16 cellular contexts compared by ENCODE assay signal in genomic region chr1:59018860-59019259, GRCh38.
DNase-seq lines count a peak whose midpoint lies in the region; ATAC-seq and TF ChIP-seq lines count a peak whose summit lies in the region.
"Had no signal": no experiment of that assay in that cellular context is flagged by ENCODE, and none has a peak within 500 bp of the region (broad histone marks: within the 10 kb centered on the region; RNA-seq: fewer than 3 reads in every experiment).

No MANE protein-coding gene starts in this region.

- H3K36me3 Mint-ChIP-seq in activated naive CD8-positive, alpha-beta T cell = peaks cover 6% of the 10 kb centered on the region
- H3K36me3 Mint-ChIP-seq in activated naive CD8-positive, alpha-beta T cell treated with anti-CD3 and anti-CD28 coated beads, Interleukin-2, amount 50 U/mL, for 24 hours (ENCODE audit: low read depth) = peaks cover 2% of the 10 kb centered on the region
- peaks cover 8% of the 10 kb centered on the region for H3K36me3 Mint-ChIP-seq in activated T-helper 2 cell treated with anti-CD3 and anti-CD28 coated beads, Interferon-gamma antibody, Interleukin-2, Interleukin-4, amounts not matched to agents 10 μg/mL and 5 μg/mL and 100 μg/mL, durations not matched to agents 14 hours and 24 hours and 36 hours (ENCODE audit: low read depth)
- H3K36me3 Mint-ChIP-seq: neural progenitor cell had no signal

- peak overlapping the region; percentile 98 for H3K27ac ChIP-seq in right cardiac atrium (ENCODE audit: low read length)
- peak overlapping the region; percentile 89 for H3K27ac ChIP-seq in vagina
- H3K27ac ChIP-seq in left lung = no peak overlapping the region
- H3K27ac ChIP-seq: neural progenitor cell, RWPE1 had no signal

- H3K4me1 ChIP-seq in right cardiac atrium (ENCODE audit: control insufficient read depth, insufficient read depth, low read length) (peaks cover 13% of the 10 kb centered on the region), vagina (peaks cover 46% of the 10 kb centered on the region), left lung (peaks cover 5 to 28% of the 10 kb centered on the region in 2 donors)

- H3K27me3 ChIP-seq in right cardiac atrium (ENCODE audit: control insufficient read depth, insufficient read depth) (no peaks in the 10 kb centered on the region), vagina (no peaks in the 10 kb centered on the region), left lung (no peaks in the 10 kb centered on the region)

- no peak overlapping the region for H3K4me3 Mint-ChIP-seq in activated naive CD8-positive, alpha-beta T cell
- no peak overlapping the region for H3K4me3 Mint-ChIP-seq in activated naive CD8-positive, alpha-beta T cell treated with anti-CD3 and anti-CD28 coated beads, Interleukin-2, amount 50 U/mL, for 24 hours
- no peak overlapping the region for H3K4me3 Mint-ChIP-seq in activated T-helper 2 cell treated with anti-CD3 and anti-CD28 coated beads, Interferon-gamma antibody, Interleukin-2, Interleukin-4, amounts not matched to agents 10 μg/mL and 5 μg/mL and 100 μg/mL, durations not matched to agents 14 hours and 24 hours and 36 hours (ENCODE audit: low read depth)
- H3K4me3 Mint-ChIP-seq: neural progenitor cell had no signal

- no peak for ATAC-seq in activated naive CD8-positive, alpha-beta T cell treated with anti-CD3 and anti-CD28 coated beads, Interleukin-2, amount 50 U/mL, for 24 hours
- ATAC-seq in right cardiac atrium (peak; percentile 77 to 79), left lung (no peak)
- ATAC-seq: activated T-cell treated with anti-CD3 and anti-CD28 coated beads, Interleukin-2, amount 50 U/mL, for 72 hours had no signal

- peaks cover 22% of the 10 kb centered on the region for H3K4me1 Mint-ChIP-seq in activated naive CD8-positive, alpha-beta T cell (ENCODE audit: low read depth)
- H3K4me1 Mint-ChIP-seq in activated naive CD8-positive, alpha-beta T cell treated with anti-CD3 and anti-CD28 coated beads, Interleukin-2, amount 50 U/mL, for 24 hours = peaks cover 36% of the 10 kb centered on the region
- peaks cover 58% of the 10 kb centered on the region for H3K4me1 Mint-ChIP-seq in activated T-helper 2 cell treated with anti-CD3 and anti-CD28 coated beads, Interferon-gamma antibody, Interleukin-2, Interleukin-4, amounts not matched to agents 10 μg/mL and 5 μg/mL and 100 μg/mL, durations not matched to agents 14 hours and 24 hours and 36 hours (ENCODE audit: low read depth)

- no peaks in the 10 kb centered on the region for H3K36me3 ChIP-seq in vagina
- no peaks in the 10 kb centered on the region for H3K36me3 ChIP-seq in left lung
- H3K36me3 ChIP-seq: neural progenitor cell had no signal

- intact Hi-C loops in activated T-helper 2 cell treated with anti-CD3 and anti-CD28 coated beads, Interferon-gamma antibody, Interleukin-2, Interleukin-4, amounts not matched to agents 10 μg/mL and 5 μg/mL and 100 μg/mL, durations not matched to agents 14 hours and 24 hours and 36 hours (cut with micrococcal nuclease) = no loop called here
- intact Hi-C loops in right cardiac atrium (cut with DNase I) = loop anchor here in 1 of 4 donors (10.0 kb wide), 1 partner anchor 234 kb away; the partner anchor contains the start of gene JUN
- intact Hi-C loops in vagina (cut with DNase I) = no loop called here
- intact Hi-C loops in left lung (cut with DNase I) = no loop called here

- no peaks in the 10 kb centered on the region for H3K9me3 Mint-ChIP-seq in activated naive CD8-positive, alpha-beta T cell (ENCODE audit: low read depth)
- no peaks in the 10 kb centered on the region for H3K9me3 Mint-ChIP-seq in activated naive CD8-positive, alpha-beta T cell treated with anti-CD3 and anti-CD28 coated beads, Interleukin-2, amount 50 U/mL, for 24 hours
- H3K9me3 Mint-ChIP-seq in activated T-helper 2 cell treated with anti-CD3 and anti-CD28 coated beads, Interferon-gamma antibody, Interleukin-2, Interleukin-4, amounts not matched to agents 10 μg/mL and 5 μg/mL and 100 μg/mL, durations not matched to agents 14 hours and 24 hours and 36 hours = peaks cover 7% of the 10 kb centered on the region

- H3K9me3 ChIP-seq in right cardiac atrium (ENCODE audit: control insufficient read depth, low read length) = no peaks in the 10 kb centered on the region
- no peaks in the 10 kb centered on the region for H3K9me3 ChIP-seq in vagina
- H3K9me3 ChIP-seq in left lung = no peaks in the 10 kb centered on the region

- TF ChIP-seq CTCF in vagina (IDR thresholded peaks at IDR 0.05) (no peak), left lung (IDR thresholded peaks at IDR 0.05) (no peak)

- no peak for TF ChIP-seq POLR2A in vagina (IDR thresholded peaks at IDR 0.05)

- no peak overlapping the region for H3K4me3 ChIP-seq in right cardiac atrium (ENCODE audit: low read length)
- no peak overlapping the region for H3K4me3 ChIP-seq in vagina
- no peak overlapping the region for H3K4me3 ChIP-seq in left lung
- H3K4me3 ChIP-seq: neural progenitor cell had no signal

- H3K27me3 Mint-ChIP-seq in activated naive CD8-positive, alpha-beta T cell = no peaks in the 10 kb centered on the region
- no peaks in the 10 kb centered on the region for H3K27me3 Mint-ChIP-seq in activated naive CD8-positive, alpha-beta T cell treated with anti-CD3 and anti-CD28 coated beads, Interleukin-2, amount 50 U/mL, for 24 hours
- no peaks in the 10 kb centered on the region for H3K27me3 Mint-ChIP-seq in activated T-helper 2 cell treated with anti-CD3 and anti-CD28 coated beads, Interferon-gamma antibody, Interleukin-2, Interleukin-4, amounts not matched to agents 10 μg/mL and 5 μg/mL and 100 μg/mL, durations not matched to agents 14 hours and 24 hours and 36 hours (ENCODE audit: low read depth)

- H3K27ac Mint-ChIP-seq in activated naive CD8-positive, alpha-beta T cell = peak overlapping the region; percentile 19
- no peak overlapping the region for H3K27ac Mint-ChIP-seq in activated naive CD8-positive, alpha-beta T cell treated with anti-CD3 and anti-CD28 coated beads, Interleukin-2, amount 50 U/mL, for 24 hours
- H3K27ac Mint-ChIP-seq in activated T-helper 2 cell treated with anti-CD3 and anti-CD28 coated beads, Interferon-gamma antibody, Interleukin-2, Interleukin-4, amounts not matched to agents 10 μg/mL and 5 μg/mL and 100 μg/mL, durations not matched to agents 14 hours and 24 hours and 36 hours = peak overlapping the region; percentile 61
- H3K27ac Mint-ChIP-seq: activated T-cell treated with anti-CD3 and anti-CD28 coated beads, Interleukin-2, amount 50 U/mL, for 72 hours; neural progenitor cell had no signal

- no peak for DNase-seq in activated naive CD8-positive, alpha-beta T cell treated with anti-CD3 and anti-CD28 coated beads, Interleukin-2, amount 50 U/mL, for 24 hours
- DNase-seq in activated T-helper 2 cell treated with anti-CD3 and anti-CD28 coated beads, Interferon-gamma antibody, Interleukin-2, Interleukin-4, amounts not matched to agents 10 μg/mL and 5 μg/mL and 100 μg/mL, durations not matched to agents 14 hours and 24 hours and 36 hours (ENCODE audit: low spot score) = no peak
- DNase-seq in right cardiac atrium = peak; percentile 21 to 62 (median 55)
- peak in 1 of 2 donors; percentile 25 for DNase-seq in vagina (ENCODE audit: extremely low spot score in 2 of 2)
- DNase-seq in mucosa of gallbladder (ENCODE audit: low spot score) = no peak
- DNase-seq in SW480 (ENCODE audit: low spot score) = no peak
- no peak for DNase-seq in left lung
- DNase-seq: activated T-cell treated with anti-CD3 and anti-CD28 coated beads, Interleukin-2, amount 50 U/mL, for 72 hours; GOT3; Kasumi-1; NCI-H1105; retina; substantia nigra had no signal

- WGBS in right cardiac atrium = 65% methylated on average over 7 of the region's 7 CpGs

Comparison
In these comparisons a context has a peak if more than half of its experiments do, and no peak if none do; other contexts are left out.
1. ATAC-seq: peak in right cardiac atrium (2 of 2); none in activated naive CD8-positive, alpha-beta T cell treated with anti-CD3 and anti-CD28 coated beads, Interleukin-2, amount 50 U/mL, for 24 hours (single experiment) and left lung (single experiment).
2. DNase-seq: peak in right cardiac atrium (3 of 3); none in activated naive CD8-positive, alpha-beta T cell treated with anti-CD3 and anti-CD28 coated beads, Interleukin-2, amount 50 U/mL, for 24 hours (single experiment), activated T-helper 2 cell treated with anti-CD3 and anti-CD28 coated beads, Interferon-gamma antibody, Interleukin-2, Interleukin-4, amounts not matched to agents 10 μg/mL and 5 μg/mL and 100 μg/mL, durations not matched to agents 14 hours and 24 hours and 36 hours (single experiment), mucosa of gallbladder (single experiment), SW480 (single experiment) and left lung (0 of 2).
3. H3K27ac ChIP-seq: peak in right cardiac atrium (single experiment) and vagina (single experiment); none in left lung (0 of 2).